9 cellular contexts compared by ENCODE assay signal in genomic region chr20:33022733-33023438, GRCh38. TPM values are rescaled to one million over a fixed set of nuclear protein-coding genes. Genes with fewer than 3 reads are reported as not detected.
"Had no signal": no experiment of that assay in that cellular context is flagged by ENCODE, and none has a peak within 500 bp of the region (broad histone marks: within the 10 kb centered on the region; RNA-seq: fewer than 3 reads in every experiment).

No MANE protein-coding gene starts in this region.

- DNase-seq: GDM1, GF-D8 had no signal

- H3K4me3 ChIP-seq: GM12878 had no signal

- ATAC-seq: GM12878 had no signal

- FAIRE-seq: G401.6, GM12878, GM12891, GM12892, GM18507, GM19239 had no signal

RNA-seq across cellular contexts. Expression of gene BPIFB6, which starts 8.6 kb away (rescaled TPM):
- total RNA-seq: G401, GM12878 had no signal
- polyA plus RNA-seq: GM12878 had no signal

RNA-seq across cellular contexts. Expression of gene BPIFB2, which starts 15.4 kb away (rescaled TPM):
- total RNA-seq: G401, GM12878 had no signal
- polyA plus RNA-seq: GM12878 had no signal

RNA-seq across cellular contexts. Expression of gene SUN5, which starts 18.7 kb away (rescaled TPM):
- total RNA-seq: G401, GM12878 had no signal
- polyA plus RNA-seq: GM12878 had no signal

RNA-seq across cellular contexts. Expression of gene BPIFB3, which starts 30.8 kb away (rescaled TPM):
- total RNA-seq: G401, GM12878 had no signal
- polyA plus RNA-seq: GM12878 had no signal

RNA-seq across cellular contexts. Expression of gene BPIFB4, which starts 56.6 kb away (rescaled TPM):
- total RNA-seq: G401, GM12878 had no signal
